ENCODE assay signal across 9 cellular contexts in the genomic region with DNA sequence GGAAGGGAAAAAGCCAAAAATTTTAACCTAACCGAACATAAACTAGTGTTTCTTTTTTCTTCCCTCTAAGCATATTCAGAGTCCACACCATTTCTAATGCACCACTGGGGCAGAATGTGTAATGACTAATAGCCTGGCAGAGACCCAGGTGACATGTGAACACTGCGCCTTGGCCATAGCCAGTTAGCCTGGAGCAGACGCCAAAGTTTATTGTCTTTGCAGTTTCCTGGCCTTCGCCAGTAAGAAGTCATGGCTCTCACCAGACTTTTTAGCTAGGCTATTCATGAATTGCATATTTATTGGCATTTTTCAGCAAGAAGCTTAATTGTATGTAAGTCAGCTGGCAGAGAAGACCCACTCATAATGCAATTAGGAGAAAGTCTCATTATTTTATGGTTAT.
DNase-seq lines count a peak whose midpoint lies in the region; ATAC-seq and TF ChIP-seq lines count a peak whose summit lies in the region.
"Had no signal": no experiment of that assay in that cellular context is flagged by ENCODE, and none has a peak within 500 bp of the region (broad histone marks: within the 10 kb centered on the region; RNA-seq: fewer than 3 reads in every experiment).

No MANE protein-coding gene starts in this region.

- TF ChIP-seq CTCF in astrocyte of the cerebellum (IDR thresholded peaks at IDR 0.05; ENCODE audit: low read depth, low read length, missing control alignments) (no peak), heart left ventricle (IDR thresholded peaks at IDR 0.05) (no peak), stomach (IDR thresholded peaks at IDR 0.05) (no peak)

- peak overlapping the region in 4 of 12 donors; percentile 8 to 43 (median 34) for H3K27ac ChIP-seq in heart left ventricle
- H3K27ac ChIP-seq in stomach: no peak overlapping the region

- peak; percentile 78 for DNase-seq in HCEC 1CT
- peak; percentile 97 for DNase-seq in astrocyte of the cerebellum (ENCODE audit: low read depth)
- DNase-seq in heart left ventricle: peak; percentile 55 to 78 (median 70)
- DNase-seq in stomach: peak; percentile 74
- no peak for DNase-seq in SIG-M5 (lab: John Stamatoyannopoulos, UW)
- no peak for DNase-seq in NCI-H1092 (lab: John Stamatoyannopoulos, UW)
- no peak for DNase-seq in NCI-H187 (lab: John Stamatoyannopoulos, UW)
- DNase-seq: NCI-H2227 treated with DMSO at 0.1 percent for 48 hours had no signal

- intact Hi-C loops in heart left ventricle (cut with DNase I): no loop called here
- intact Hi-C loops in stomach (cut with DNase I; ENCODE audit: low total_unique reads): no loop called here

- H3K36me3 ChIP-seq in heart left ventricle: no peaks in the 10 kb centered on the region
- H3K36me3 ChIP-seq in stomach: no peaks in the 10 kb centered on the region

- in situ Hi-C loops in astrocyte of the cerebellum (cut with HindIII; ENCODE audit: low sequenced_read_pairs): no loop called here

- H3K27me3 ChIP-seq in heart left ventricle: no peaks in the 10 kb centered on the region
- H3K27me3 ChIP-seq in stomach: no peaks in the 10 kb centered on the region

- H3K4me3 ChIP-seq in astrocyte of the cerebellum (ENCODE audit: low read depth, low read length) (no peak overlapping the region), heart left ventricle (no peak overlapping the region), stomach (no peak overlapping the region)

- TF ChIP-seq POLR2A in heart left ventricle (IDR thresholded peaks at IDR 0.05) (no peak), stomach (IDR thresholded peaks at IDR 0.05) (no peak)

- ATAC-seq in heart left ventricle (peak; percentile 67 to 98 (median 90)), GM21529 (IDR thresholded peaks at IDR 0.05; ENCODE audit: unreplicated experiment) (no peak)

- TF ChIP-seq EP300 in stomach (IDR thresholded peaks at IDR 0.05): no peak

- WGBS in heart left ventricle, 4 donors: 25 to 42% (median 36%) methylated on average over 4 of the region's 4 CpGs
- 10 to 23% (median 19%) methylated on average over 4 of the region's 4 CpGs for WGBS in stomach, 5 donors

- H3K4me1 ChIP-seq in heart left ventricle: peaks cover 0 to 11% (median 4%) of the 10 kb centered on the region in 12 donors
- H3K4me1 ChIP-seq in stomach: peaks cover 0 to 12% (median 7%) of the 10 kb centered on the region in 4 donors

- H3K9me3 ChIP-seq in heart left ventricle (no peaks in the 10 kb centered on the region), stomach (no peaks in the 10 kb centered on the region)

Comparison
In these comparisons a context has a peak if more than half of its experiments do, and no peak if none do; other contexts are left out.
1. DNase-seq: peak in HCEC 1CT (single experiment), astrocyte of the cerebellum (single experiment), heart left ventricle (5 of 5) and stomach (single experiment); none in SIG-M5 (single experiment), NCI-H1092 (single experiment) and NCI-H187 (0 of 2).